In the genomic region with DNA sequence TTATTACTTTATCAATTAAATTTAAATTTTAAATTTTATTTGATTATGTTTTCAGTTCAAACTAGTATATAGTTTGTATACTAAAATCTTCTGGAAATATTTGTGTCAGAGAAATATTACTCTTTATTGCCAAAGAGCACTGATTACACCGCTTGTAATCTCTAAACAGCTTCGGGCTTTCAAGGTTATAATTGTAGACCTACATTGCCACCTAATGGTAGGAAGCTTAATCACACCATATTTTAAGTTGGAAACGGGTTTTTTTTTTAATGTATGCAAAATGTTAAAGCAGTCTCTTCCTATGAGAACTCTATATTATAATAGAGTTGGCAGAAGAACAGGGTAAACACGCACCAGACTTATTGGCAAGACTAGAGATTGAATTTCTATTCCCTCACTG, we compare ENCODE assay signal across 8 cellular contexts. TPM values are rescaled to one million over a fixed set of nuclear protein-coding genes. Genes with fewer than 3 reads are reported as not detected.
DNase-seq lines count a peak whose midpoint lies in the region; ATAC-seq and TF ChIP-seq lines count a peak whose summit lies in the region.

No MANE protein-coding gene starts in this region.

- DNase-seq in A172 (ENCODE audit: low spot score) (peak; percentile 26), GM10248 (ENCODE audit: extremely low spot score) (peak; percentile 39), RWPE1 (ENCODE audit: low spot score) (peak; percentile 34), esophagus muscularis mucosa (ENCODE audit: extremely low spot score) (no peak), SHP77 treated with DMSO at 0.1 percent for 48 hours (lab: John Stamatoyannopoulos, UW) (no peak), omental fat pad (ENCODE audit: low spot score) (no peak)

- ATAC-seq in HG03280 (IDR thresholded peaks at IDR 0.05; ENCODE audit: unreplicated experiment) (peak; percentile 68), omental fat pad (ENCODE audit: low FRiP score) (no peak)

- H3K4me1 ChIP-seq in esophagus muscularis mucosa (peaks cover 0 to 3% (median 0%) of the 10 kb centered on the region in 4 donors), neutrophil (ENCODE audit: control insufficient read depth in 1 of 2, insufficient read depth in 1 of 2, low read depth in 1 of 2, low read length in 1 of 2) (no peaks in the 10 kb centered on the region)

- TF ChIP-seq POLR2A in esophagus muscularis mucosa (IDR thresholded peaks at IDR 0.05; ENCODE audit: low read depth): no peak

- H3K27ac ChIP-seq in RWPE1: no peak overlapping the region
- H3K27ac ChIP-seq in esophagus muscularis mucosa (replicated peaks in 1 of 4): no peak overlapping the region
- H3K27ac ChIP-seq in neutrophil: no peak overlapping the region

- 2% methylated on average over 4 of the region's 4 CpGs for WGBS in esophagus muscularis mucosa

- H3K9me3 ChIP-seq in esophagus muscularis mucosa (no peaks in the 10 kb centered on the region), neutrophil (no peaks in the 10 kb centered on the region)

- no peak for TF ChIP-seq EP300 in esophagus muscularis mucosa (IDR thresholded peaks at IDR 0.05)

- peak; percentile 56 for TF ChIP-seq CTCF in GM10248 (IDR thresholded peaks at IDR 0.05; ENCODE audit: control extremely low read depth, extremely low read depth, low read depth, missing control alignments)
- peak; percentile 64; the same call in 1 of the 2 replicates for TF ChIP-seq CTCF in RWPE1 (conservative IDR thresholded peaks at IDR 0.05; ENCODE audit: low read depth)
- peak; percentile 60 to 67 (median 65) for TF ChIP-seq CTCF in esophagus muscularis mucosa (IDR thresholded peaks at IDR 0.05)
- TF ChIP-seq CTCF in neutrophil (IDR thresholded peaks at IDR 0.05): peak; percentile 73
- no peak for TF ChIP-seq CTCF in omental fat pad (IDR thresholded peaks at IDR 0.05)

- no peaks in the 10 kb centered on the region for H3K27me3 ChIP-seq in esophagus muscularis mucosa
- peaks cover 3% of the 10 kb centered on the region for H3K27me3 ChIP-seq in neutrophil

- intact Hi-C loops in esophagus muscularis mucosa (cut with DNase I): loop anchor here (2.0 to 5.0 kb wide), 2 partner anchors 251 to 265 kb away; no protein-coding TSS in a partner anchor

- CTCF ChIA-PET in GM10248 (lab: Yijun Ruan, JAX) (interaction anchor here (0.8 to 5.0 kb wide), 29 partner anchors 8 to 1002 kb away, joined by 3 to 45 read pairs (median 4); a partner anchor contains a TSS), RWPE1 (lab: Yijun Ruan, JAX) (interaction anchor here (0.5 to 1.4 kb wide), 16 partner anchors 10 to 271 kb away, joined by 3 to 9 read pairs (median 3); a partner anchor contains a TSS)

- H3K4me3 ChIP-seq in esophagus muscularis mucosa (no peak overlapping the region), neutrophil (ENCODE audit: low read depth in 1 of 2, low read length in 1 of 2) (no peak overlapping the region)

- POLR2A ChIA-PET in GM10248 (lab: Yijun Ruan, JAX): no interaction called here
- POLR2A ChIA-PET in RWPE1 (lab: Yijun Ruan, JAX; ENCODE audit: low non-redundant PET): no interaction called here

- no peaks in the 10 kb centered on the region for H3K36me3 ChIP-seq in esophagus muscularis mucosa
- no peaks in the 10 kb centered on the region for H3K36me3 ChIP-seq in neutrophil

RNA-seq across cellular contexts. Expression of a gene that starts 19.4 kb away (rescaled TPM):
- 5.9 and 8.7 TPM in 2 replicates for total RNA-seq in A172 (2014; rRNA removed; shearing (Covaris generic))
- 10 to 100 TPM in 3 of 4 donors, 1 to 10 TPM in 1; 6.5 to 15.0 (median 10.6) TPM for total RNA-seq in esophagus muscularis mucosa
- 10 to 100 TPM in 2 of 4 donors, 1 to 10 TPM in 2; 6.3 to 14.0 (median 8.6) TPM for total RNA-seq in omental fat pad

Comparison
In these comparisons a context has a peak if more than half of its experiments do, and no peak if none do; other contexts are left out.
1. DNase-seq: peak in A172 (single experiment), GM10248 (single experiment) and RWPE1 (single experiment); none in esophagus muscularis mucosa (single experiment), SHP77 treated with DMSO at 0.1 percent for 48 hours (single experiment) and omental fat pad (single experiment).
2. CTCF ChIP-seq: peak in GM10248 (single experiment), RWPE1 (single experiment), esophagus muscularis mucosa (3 of 3) and neutrophil (single experiment); none in omental fat pad (0 of 3).